11 cellular contexts compared by ENCODE assay signal in genomic region chr6:30507849-30508843, GRCh38. TPM values are rescaled to one million over a fixed set of nuclear protein-coding genes. Genes with fewer than 3 reads are reported as not detected.
DNase-seq lines count a peak whose midpoint lies in the region; ATAC-seq and TF ChIP-seq lines count a peak whose summit lies in the region.
"Had no signal": no experiment of that assay in that cellular context is flagged by ENCODE, and none has a peak within 500 bp of the region (broad histone marks: within the 10 kb centered on the region; RNA-seq: fewer than 3 reads in every experiment).

No MANE protein-coding gene starts in this region.

- no peak for ATAC-seq in GM23338
- ATAC-seq: left ventricle myocardium superior had no signal

- no peaks in the 10 kb centered on the region for H3K9me3 ChIP-seq in OCI-LY1 (ENCODE audit: low read length)
- H3K9me3 ChIP-seq in esophagus squamous epithelium, result no peaks in the 10 kb centered on the region
- H3K9me3 ChIP-seq in osteoblast (ENCODE audit: low read depth, low read length), result no peaks in the 10 kb centered on the region

- H3K4me3 Mint-ChIP-seq in CD14-positive monocyte (peak overlapping the region; percentile 58 to 82), GM23338 (no peak overlapping the region)

- peak overlapping the region; percentile 92 to 97 (median 94) for H3K27ac Mint-ChIP-seq in CD14-positive monocyte
- H3K27ac Mint-ChIP-seq in GM23338, result no peak overlapping the region

- H2AFZ ChIP-seq in OCI-LY1 (ENCODE audit: low read length) (no peak overlapping the region), osteoblast (ENCODE audit: low read length) (no peak overlapping the region), GM23338 (no peak overlapping the region)

- H3K36me3 ChIP-seq in OCI-LY1 (ENCODE audit: insufficient read depth, low read length), result no peaks in the 10 kb centered on the region
- H3K36me3 ChIP-seq in esophagus squamous epithelium, result no peaks in the 10 kb centered on the region
- H3K36me3 ChIP-seq in osteoblast (ENCODE audit: insufficient read depth, low read length), result no peaks in the 10 kb centered on the region
- no peaks in the 10 kb centered on the region for H3K36me3 ChIP-seq in GM23338 (ENCODE audit: insufficient read depth)

- H3K36me3 Mint-ChIP-seq in CD14-positive monocyte (no peaks in the 10 kb centered on the region), GM23338 (ENCODE audit: low read depth) (no peaks in the 10 kb centered on the region)

- peak overlapping the region; percentile 57 for H3K27ac ChIP-seq in OCI-LY1 (ENCODE audit: low read depth, low read length, poor library complexity, severe bottlenecking)
- peak overlapping the region in 3 of 4 donors; percentile 13 to 68 (median 44) for H3K27ac ChIP-seq in esophagus squamous epithelium
- no peak overlapping the region for H3K27ac ChIP-seq in osteoblast (ENCODE audit: low read depth, low read length)
- no peak overlapping the region for H3K27ac ChIP-seq in GM23338 (ENCODE audit: low read depth)

- no peak for TF ChIP-seq CTCF in CD14-positive monocyte (IDR thresholded peaks at IDR 0.05)
- TF ChIP-seq CTCF in OCI-LY1 (IDR thresholded peaks at IDR 0.05; ENCODE audit: low read length), result no peak
- no peak for TF ChIP-seq CTCF in esophagus squamous epithelium (IDR thresholded peaks at IDR 0.05)
- no peak for TF ChIP-seq CTCF in osteoblast (IDR thresholded peaks at IDR 0.05; ENCODE audit: extremely low read depth, low read depth, low read length)
- no peak for TF ChIP-seq CTCF in GM23338 (conservative IDR thresholded peaks at IDR 0.05; ENCODE audit: low read depth in 2 of 2)

- H3K27me3 Mint-ChIP-seq in CD14-positive monocyte (ENCODE audit: low read depth in 3 of 3), result peaks cover 0 to 3% (median 0%) of the 10 kb centered on the region in 3 donors
- H3K27me3 Mint-ChIP-seq in GM23338 (ENCODE audit: insufficient read depth, low read depth, poor library complexity), result peaks cover 10% of the 10 kb centered on the region

- intact Hi-C loops in CD14-positive monocyte (cut with micrococcal nuclease), result no loop called here
- intact Hi-C loops in esophagus squamous epithelium (cut with DNase I), result no loop called here

- 79% methylated on average over 4 to 5 of the region's 5 CpGs for WGBS in esophagus squamous epithelium, 2 donors

- peaks cover 0 to 2% (median 0%) of the 10 kb centered on the region in 7 donors for H3K9me3 Mint-ChIP-seq in CD14-positive monocyte
- no peaks in the 10 kb centered on the region for H3K9me3 Mint-ChIP-seq in GM23338

- H3K4me3 ChIP-seq in OCI-LY1 (ENCODE audit: low read depth, low read length, poor library complexity, severe bottlenecking), result no peak overlapping the region
- H3K4me3 ChIP-seq in esophagus squamous epithelium, result no peak overlapping the region
- no peak overlapping the region for H3K4me3 ChIP-seq in osteoblast (ENCODE audit: insufficient read depth, low read length)
- no peak overlapping the region for H3K4me3 ChIP-seq in GM23338
- H3K4me3 ChIP-seq: smooth muscle cell had no signal

- H3K79me2 ChIP-seq in OCI-LY1 (ENCODE audit: insufficient read depth, low read length) (no peaks in the 10 kb centered on the region), osteoblast (ENCODE audit: insufficient read depth, low read length) (no peaks in the 10 kb centered on the region), GM23338 (replicated peaks; ENCODE audit: insufficient read depth) (no peaks in the 10 kb centered on the region)

- DNase-seq in CD14-positive monocyte (ENCODE audit: low spot score), result no peak
- DNase-seq in esophagus squamous epithelium (lab: John Stamatoyannopoulos, UW), result no peak
- DNase-seq in NCI-H345 treated with DMSO at 0.1 percent for 48 hours (lab: John Stamatoyannopoulos, UW; ENCODE audit: unreplicated experiment), result no peak
- no peak for DNase-seq in osteoblast (ENCODE audit: insufficient read length, low spot score, missing footprints)
- no peak for DNase-seq in COR-L47 (lab: John Stamatoyannopoulos, UW)
- no peak for DNase-seq in GM23338 (ENCODE audit: low spot score)
- DNase-seq: left ventricle myocardium superior, NCI-H1417 had no signal

- no peaks in the 10 kb centered on the region for H3K9me2 ChIP-seq in OCI-LY1 (ENCODE audit: low read depth, low read length)
- H3K9me2 ChIP-seq in GM23338 (ENCODE audit: insufficient read depth), result no peaks in the 10 kb centered on the region

- H3K4me2 ChIP-seq in OCI-LY1 (ENCODE audit: low read length) (peak overlapping the region; percentile 50; the same call in 1 of the 2 replicates), osteoblast (ENCODE audit: insufficient read depth, low read length) (no peak overlapping the region), GM23338 (no peak overlapping the region)
- H3K4me2 ChIP-seq: smooth muscle cell had no signal

- TF ChIP-seq POLR2A in GM19099 (IDR thresholded peaks at IDR 0.05; ENCODE audit: extremely low read depth, insufficient read length, low read depth), result peak; percentile 22
- TF ChIP-seq POLR2A in esophagus squamous epithelium (IDR thresholded peaks at IDR 0.05), result no peak

- peaks cover 32% of the 10 kb centered on the region for H3K4me1 ChIP-seq in OCI-LY1 (ENCODE audit: insufficient read depth, low read length, severe bottlenecking)
- H3K4me1 ChIP-seq in esophagus squamous epithelium, result peaks cover 0 to 20% (median 3%) of the 10 kb centered on the region in 3 donors
- H3K4me1 ChIP-seq in osteoblast (ENCODE audit: insufficient read depth, low read length), result peaks cover 5% of the 10 kb centered on the region
- H3K4me1 ChIP-seq in GM23338 (ENCODE audit: insufficient read depth), result no peaks in the 10 kb centered on the region

- H3K4me1 Mint-ChIP-seq in CD14-positive monocyte, result peaks cover 59% of the 10 kb centered on the region
- H3K4me1 Mint-ChIP-seq in GM23338, result peaks cover 15% of the 10 kb centered on the region; the same call in 2 of the 3 replicates

- no peak overlapping the region for H3K9ac ChIP-seq in OCI-LY1 (ENCODE audit: low read length)

- H4K20me1 ChIP-seq in OCI-LY1 (ENCODE audit: insufficient read depth, low read length) (no peaks in the 10 kb centered on the region), osteoblast (ENCODE audit: insufficient read depth, low read length) (no peaks in the 10 kb centered on the region), GM23338 (replicated peaks; ENCODE audit: insufficient read depth) (no peaks in the 10 kb centered on the region)

- H3F3A ChIP-seq in OCI-LY1 (ENCODE audit: insufficient read depth, low read length), result no peaks in the 10 kb centered on the region
- no peaks in the 10 kb centered on the region for H3F3A ChIP-seq in GM23338 (replicated peaks; ENCODE audit: low read depth)

- H3K27me3 ChIP-seq in OCI-LY1 (ENCODE audit: insufficient read depth, low read length), result no peaks in the 10 kb centered on the region
- no peaks in the 10 kb centered on the region for H3K27me3 ChIP-seq in esophagus squamous epithelium
- H3K27me3 ChIP-seq in osteoblast (ENCODE audit: insufficient read depth, low read length), result no peaks in the 10 kb centered on the region
- H3K27me3 ChIP-seq in GM23338 (ENCODE audit: insufficient read depth), result no peaks in the 10 kb centered on the region

TF ChIP-seq in GM23338, 12 proteins besides CTCF, POLR2A, EP300 and RAD21 (continues in another document):
- no peak for TF ChIP-seq ZNF331 (CRISPR knock-in tag; IDR thresholded peaks at IDR 0.05; ENCODE audit: low read depth)
- TF ChIP-seq EZH2 (IDR thresholded peaks at IDR 0.05; ENCODE audit: low read depth, unreplicated experiment), result no peak
- no peak for TF ChIP-seq ETS1 (IDR thresholded peaks at IDR 0.05)

RNA-seq across cellular contexts. Expression of gene HLA-E, which starts 18.8 kb away (rescaled TPM):
- polyA plus RNA-seq in CD14-positive monocyte, result 100 to 1,000 TPM; 870 to 944 TPM
- 100 to 1,000 TPM; 263 to 597 (median 356) TPM for total RNA-seq in esophagus squamous epithelium
- 320 and 343 TPM in 2 replicates for total RNA-seq in osteoblast
- total RNA-seq in GM23338 (2014; rRNA removed; shearing (Covaris generic)), result 36.0 and 44.2 TPM in 2 replicates
- 15.6 and 15.9 TPM in 2 replicates for polyA plus RNA-seq in GM23338 (2016; fragmentation: Nextera tagmentation; extraction: Ambion mirVana)

RNA-seq across cellular contexts. Expression of gene GNL1, which starts 48.1 kb away (rescaled TPM):
- polyA plus RNA-seq in CD14-positive monocyte (10 to 100 TPM; 10.3 to 12.9 TPM), GM23338 (2016; fragmentation: Nextera tagmentation; extraction: Ambion mirVana) (30.8 and 31.4 TPM in 2 replicates)
- total RNA-seq in esophagus squamous epithelium (10 to 100 TPM; 12.7 to 37.2 (median 20.5) TPM), osteoblast (56.5 and 64.8 TPM in 2 replicates)
- 29.6 and 42.5 TPM in 2 replicates for total RNA-seq in GM23338 (2014; rRNA removed; shearing (Covaris generic))

RNA-seq across cellular contexts. Expression of gene PRR3, which starts 48.9 kb away (rescaled TPM):
- 1 to 10 TPM; 2.8 to 3.6 TPM for polyA plus RNA-seq in CD14-positive monocyte
- 10 to 100 TPM in 1 of 4 donors, 1 to 10 TPM in 3; 3.2 to 11.6 (median 5.8) TPM for total RNA-seq in esophagus squamous epithelium
- total RNA-seq in osteoblast, result 6.8 and 7.2 TPM in 2 replicates
- total RNA-seq in GM23338 (2014; rRNA removed; shearing (Covaris generic)), result 7.5 and 15.2 TPM in 2 replicates
- polyA plus RNA-seq in GM23338 (2016; fragmentation: Nextera tagmentation; extraction: Ambion mirVana), result 8.2 and 10.9 TPM in 2 replicates

Comparison
In these comparisons a context has a peak if more than half of its experiments do, and no peak if none do; other contexts are left out.
1. H3K27ac ChIP-seq: peak in OCI-LY1 (single experiment) and esophagus squamous epithelium (3 of 4); none in osteoblast (single experiment) and GM23338 (single experiment).